Comparison of ENCODE assay signal across 9 cellular contexts in genomic region chr17:80774643-80775281, GRCh38.
DNase-seq lines count a peak whose midpoint lies in the region; ATAC-seq lines count a peak whose summit lies in the region.
"Had no signal": no experiment of that assay in that cellular context is flagged by ENCODE, and none has a peak within 500 bp of the region (broad histone marks: within the 10 kb centered on the region; RNA-seq: fewer than 3 reads in every experiment).

No MANE protein-coding gene starts in this region.

- peak overlapping the region; percentile 89 for H3K27ac ChIP-seq in temporal lobe (ENCODE audit: low read depth, low read length)

- H3K27ac Mint-ChIP-seq in activated CD8-positive, alpha-beta memory T cell treated with anti-CD3 and anti-CD28 coated beads, Interleukin-2, amount 10 ng/mL, durations not matched to agents 7 days and 5 days, result peak overlapping the region; percentile 88
- peak overlapping the region; percentile 82 to 89 for H3K27ac Mint-ChIP-seq in effector memory CD8-positive, alpha-beta T cell

- H3K4me1 Mint-ChIP-seq in activated CD8-positive, alpha-beta memory T cell treated with anti-CD3 and anti-CD28 coated beads, Interleukin-2, amount 10 ng/mL, durations not matched to agents 7 days and 5 days, result peaks cover 63% of the 10 kb centered on the region
- peaks cover 18 to 19% of the 10 kb centered on the region in 2 donors for H3K4me1 Mint-ChIP-seq in effector memory CD8-positive, alpha-beta T cell (ENCODE audit: low read depth in 2 of 2)

- peak; percentile 62 for ATAC-seq in activated CD8-positive, alpha-beta memory T cell treated with anti-CD3 and anti-CD28 coated beads, Interleukin-2, amount 10 ng/mL, durations not matched to agents 7 days and 5 days
- no peak for ATAC-seq in effector memory CD8-positive, alpha-beta T cell (replicated peaks)
- ATAC-seq in GM18870 (IDR thresholded peaks at IDR 0.05; ENCODE audit: unreplicated experiment), result no peak
- ATAC-seq in HG02623 (IDR thresholded peaks at IDR 0.05; ENCODE audit: unreplicated experiment), result no peak

- H3K36me3 Mint-ChIP-seq in activated CD8-positive, alpha-beta memory T cell treated with anti-CD3 and anti-CD28 coated beads, Interleukin-2, amount 10 ng/mL, durations not matched to agents 7 days and 5 days, result peaks cover 43% of the 10 kb centered on the region
- H3K36me3 Mint-ChIP-seq in effector memory CD8-positive, alpha-beta T cell (ENCODE audit: insufficient read depth), result peaks cover 23% of the 10 kb centered on the region

- no peaks in the 10 kb centered on the region for H3K9me3 Mint-ChIP-seq in activated CD8-positive, alpha-beta memory T cell treated with anti-CD3 and anti-CD28 coated beads, Interleukin-2, amount 10 ng/mL, durations not matched to agents 7 days and 5 days (ENCODE audit: low read depth)
- H3K9me3 Mint-ChIP-seq in effector memory CD8-positive, alpha-beta T cell, result no peaks in the 10 kb centered on the region

- CTCF ChIA-PET in activated CD8-positive, alpha-beta memory T cell treated with anti-CD3 and anti-CD28 coated beads, Interleukin-2, amount 10 ng/mL, durations not matched to agents 7 days and 5 days (lab: Charles Lee), result interaction anchor here (1.2 to 2.5 kb wide), 10 partner anchors 9 to 125 kb away, joined by 3 to 10 read pairs (median 4); no protein-coding TSS in a partner anchor

- DNase-seq in activated CD8-positive, alpha-beta memory T cell treated with anti-CD3 and anti-CD28 coated beads, Interleukin-2, amount 10 ng/mL, durations not matched to agents 7 days and 5 days, result no peak
- DNase-seq in activated CD8-positive, alpha-beta memory T cell treated with anti-CD3 and anti-CD28 coated beads for 24 hours, result no peak
- DNase-seq in NCI-H69 (lab: John Stamatoyannopoulos, UW), result peak; percentile 88
- DNase-seq in effector memory CD8-positive, alpha-beta T cell, result no peak
- no peak for DNase-seq in HK-2 (ENCODE audit: unreplicated experiment)
- DNase-seq: NCI-H1048 had no signal

- H3K4me3 Mint-ChIP-seq in activated CD8-positive, alpha-beta memory T cell treated with anti-CD3 and anti-CD28 coated beads, Interleukin-2, amount 10 ng/mL, durations not matched to agents 7 days and 5 days, result peak overlapping the region; percentile 14
- H3K4me3 Mint-ChIP-seq in effector memory CD8-positive, alpha-beta T cell, result peak overlapping the region; percentile 45 to 60

- H3K27me3 Mint-ChIP-seq in activated CD8-positive, alpha-beta memory T cell treated with anti-CD3 and anti-CD28 coated beads, Interleukin-2, amount 10 ng/mL, durations not matched to agents 7 days and 5 days, result no peaks in the 10 kb centered on the region
- H3K27me3 Mint-ChIP-seq in effector memory CD8-positive, alpha-beta T cell, result no peaks in the 10 kb centered on the region
